ENCODE assay signal across 12 cellular contexts in the genomic region with DNA sequence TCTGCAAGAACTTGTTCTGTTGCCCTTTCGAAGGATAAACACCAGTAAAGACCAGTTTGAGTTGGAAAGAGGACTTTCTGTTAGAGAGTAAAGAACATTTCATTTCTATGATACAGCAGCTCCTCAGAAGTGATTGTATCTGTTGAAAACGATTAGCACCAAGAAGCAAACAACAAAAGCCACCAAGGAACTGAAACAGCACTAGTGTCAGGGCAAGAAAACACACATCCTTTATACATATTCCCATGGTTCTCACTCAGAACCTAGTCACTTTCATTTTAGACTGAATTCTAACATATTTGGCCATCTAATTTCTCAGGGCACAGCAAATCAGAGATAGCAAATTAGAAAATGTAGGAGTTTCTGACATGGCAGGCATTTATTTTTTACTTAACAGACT.
DNase-seq lines count a peak whose midpoint lies in the region; ATAC-seq and TF ChIP-seq lines count a peak whose summit lies in the region.
"Had no signal": no experiment of that assay in that cellular context is flagged by ENCODE, and none has a peak within 500 bp of the region (broad histone marks: within the 10 kb centered on the region; RNA-seq: fewer than 3 reads in every experiment).

No MANE protein-coding gene starts in this region.

- no peak overlapping the region for H3K4me3 ChIP-seq in OCI-LY7 (ENCODE audit: low read depth, low read length, poor library complexity, severe bottlenecking)
- no peak overlapping the region for H3K4me3 ChIP-seq in MG63
- no peak overlapping the region for H3K4me3 ChIP-seq in hepatocyte
- H3K4me3 ChIP-seq in right atrium auricular region: no peak overlapping the region
- H3K4me3 ChIP-seq: breast epithelium, right lobe of liver, testis had no signal

- peaks cover 13% of the 10 kb centered on the region for H3K4me1 ChIP-seq in OCI-LY7 (ENCODE audit: insufficient read depth, low read length, poor library complexity, severe bottlenecking)
- H3K4me1 ChIP-seq in hepatocyte (ENCODE audit: insufficient read depth): no peaks in the 10 kb centered on the region
- H3K4me1 ChIP-seq in right atrium auricular region: peaks cover 0 to 7% of the 10 kb centered on the region in 2 donors
- H3K4me1 ChIP-seq: breast epithelium, right lobe of liver, testis had no signal

- H3K36me3 ChIP-seq in OCI-LY7 (ENCODE audit: insufficient read depth, low read length) (peaks cover 84% of the 10 kb centered on the region), MG63 (no peaks in the 10 kb centered on the region), hepatocyte (replicated peaks; ENCODE audit: insufficient read depth, low read depth) (no peaks in the 10 kb centered on the region), right atrium auricular region (no peaks in the 10 kb centered on the region)
- H3K36me3 ChIP-seq: breast epithelium, right lobe of liver had no signal

- DNase-seq in GM10248 (ENCODE audit: extremely low spot score) (peak; percentile 33), OCI-LY7 (ENCODE audit: low spot score) (peak; percentile 27), MG63 (no peak), hepatocyte (ENCODE audit: low spot score) (no peak), right atrium auricular region (ENCODE audit: low spot score) (no peak)
- no peak for DNase-seq in stimulated activated CD4-positive, alpha-beta T cell treated with anti-CD3 and anti-CD28 coated beads, Interleukin-2, amount 100 ng/mL, for 48 hours
- DNase-seq: Kasumi-1, right lobe of liver, testis had no signal

- 64% methylated on average over 2 of the region's 2 CpGs for WGBS in hepatocyte (ENCODE audit: low lambda C conversion rate, missing lambda C conversion rate)

- H3K9me2 ChIP-seq in OCI-LY7 (ENCODE audit: insufficient read depth, low read length) (no peaks in the 10 kb centered on the region), hepatocyte (replicated peaks; ENCODE audit: insufficient read depth) (no peaks in the 10 kb centered on the region)

- 0 out of 2 replicates have a peak, but pooled peaks cover 4% of the 10 kb centered on the region for H4K20me1 ChIP-seq in OCI-LY7 (ENCODE audit: insufficient read depth, low read length)
- H4K20me1 ChIP-seq in hepatocyte (ENCODE audit: insufficient read depth, poor library complexity, severe bottlenecking): no peaks in the 10 kb centered on the region

- POLR2A ChIA-PET in GM10248 (lab: Yijun Ruan, JAX): no interaction called here
- POLR2A ChIA-PET in OCI-LY7 (lab: Charles Lee): no interaction called here

- ATAC-seq in GM18909 (IDR thresholded peaks at IDR 0.05; ENCODE audit: poor library complexity, unreplicated experiment) (peak; percentile 63), HG02588 (IDR thresholded peaks at IDR 0.05; ENCODE audit: unreplicated experiment) (peak; percentile 59)

- H3K79me2 ChIP-seq in OCI-LY7 (ENCODE audit: insufficient read depth, low read depth, low read length): peaks cover 12% of the 10 kb centered on the region; the same call in 1 of the 2 replicates
- no peaks in the 10 kb centered on the region for H3K79me2 ChIP-seq in hepatocyte

- no peak overlapping the region for H3K4me2 ChIP-seq in OCI-LY7 (ENCODE audit: low read length)
- H3K4me2 ChIP-seq in hepatocyte: no peak overlapping the region

- CTCF ChIA-PET in GM10248 (lab: Yijun Ruan, JAX): no interaction called here
- CTCF ChIA-PET in OCI-LY7 (lab: Charles Lee; ENCODE audit: unreplicated experiment): no interaction called here

- H2AFZ ChIP-seq in OCI-LY7 (ENCODE audit: low read length) (no peak overlapping the region), hepatocyte (no peak overlapping the region)

- no TSS peak for BruUV-seq in OCI-LY7 (replicated peaks; lab: Mats Ljungman, UMichigan)

- TF ChIP-seq CTCF in GM10248 (IDR thresholded peaks at IDR 0.05; ENCODE audit: control extremely low read depth, extremely low read depth, low read depth, missing control alignments) (no peak), OCI-LY7 (conservative IDR thresholded peaks at IDR 0.05; ENCODE audit: low read length) (no peak), hepatocyte (IDR thresholded peaks at IDR 0.05; ENCODE audit: poor library complexity) (no peak), right atrium auricular region (IDR thresholded peaks at IDR 0.05) (no peak)

- intact Hi-C loops in OCI-LY7 (cut with micrococcal nuclease; ENCODE audit: unreplicated experiment): no loop called here

- H3K27ac ChIP-seq in OCI-LY7 (ENCODE audit: low read depth, low read length, poor library complexity, severe bottlenecking): no peak overlapping the region
- H3K27ac ChIP-seq in hepatocyte: no peak overlapping the region
- no peak overlapping the region for H3K27ac ChIP-seq in right atrium auricular region
- H3K27ac ChIP-seq: breast epithelium, right lobe of liver had no signal

- H3K27me3 ChIP-seq in MG63 (no peaks in the 10 kb centered on the region), hepatocyte (no peaks in the 10 kb centered on the region), right atrium auricular region (no peaks in the 10 kb centered on the region)
- H3K27me3 ChIP-seq: breast epithelium, right lobe of liver, testis had no signal

- H3K9me3 ChIP-seq in OCI-LY7 (ENCODE audit: low read length) (no peaks in the 10 kb centered on the region), MG63 (no peaks in the 10 kb centered on the region), hepatocyte (ENCODE audit: low read depth) (no peaks in the 10 kb centered on the region), right atrium auricular region (no peaks in the 10 kb centered on the region)
- H3K9me3 ChIP-seq: breast epithelium, right lobe of liver, testis had no signal

Comparison
In these comparisons a context has a peak if more than half of its experiments do, and no peak if none do; other contexts are left out.
1. DNase-seq: peak in GM10248 (single experiment) and OCI-LY7 (single experiment); none in MG63 (single experiment), hepatocyte (single experiment), right atrium auricular region (single experiment) and stimulated activated CD4-positive, alpha-beta T cell treated with anti-CD3 and anti-CD28 coated beads, Interleukin-2, amount 100 ng/mL, for 48 hours (0 of 2).